Comparison of ENCODE assay signal across 8 cellular contexts in the genomic region with DNA sequence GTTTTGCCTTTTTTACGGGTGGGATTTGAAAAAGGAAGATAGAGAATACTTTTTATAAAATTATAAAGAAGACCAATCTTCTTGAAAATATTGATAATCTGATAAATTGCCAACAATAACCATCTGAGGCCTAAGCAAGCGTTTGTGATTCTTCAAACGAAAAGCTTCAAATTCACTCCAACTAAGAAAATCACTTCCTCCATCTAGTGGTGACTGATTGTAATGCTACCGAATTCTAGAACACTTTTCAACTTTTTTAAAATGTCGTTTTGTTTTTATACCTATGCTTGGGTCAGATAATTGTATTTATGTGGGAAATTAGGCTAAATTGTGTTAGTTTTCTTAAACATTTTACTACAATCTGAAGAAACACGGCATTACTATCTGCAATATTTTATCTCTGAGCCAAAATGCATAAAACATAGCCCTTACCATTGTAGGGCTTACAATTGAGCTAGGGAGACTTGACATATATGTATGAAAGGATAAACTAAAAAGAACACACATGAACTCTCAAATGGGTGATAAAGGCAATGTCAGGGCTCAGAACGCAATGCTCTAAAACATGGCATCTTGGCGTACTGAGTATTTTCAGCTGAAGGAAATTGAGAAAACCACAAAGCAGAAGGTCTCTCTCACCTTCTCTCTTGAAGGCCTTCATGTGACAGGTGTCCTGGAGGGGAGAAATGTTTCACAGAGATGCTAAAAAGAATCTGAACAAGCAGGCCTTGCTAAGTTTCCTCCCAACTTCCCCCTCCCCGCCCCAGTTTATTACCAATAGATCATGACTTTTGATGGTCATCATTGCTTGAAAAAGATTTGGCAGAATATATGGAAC.
DNase-seq lines count a peak whose midpoint lies in the region; ATAC-seq and TF ChIP-seq lines count a peak whose summit lies in the region.

No MANE protein-coding gene starts in this region.

- in situ Hi-C loops in ACHN (cut with HindIII; ENCODE audit: low pct_ligation_motif_present, low pct_unique_long_range_greater_than_20kb, low sequenced_read_pairs): no loop called here
- in situ Hi-C loops in astrocyte of the spinal cord (cut with HindIII; ENCODE audit: low sequenced_read_pairs): no loop called here

- peak; percentile 70 for TF ChIP-seq CTCF in GM12864 (IDR thresholded peaks at IDR 0.05; ENCODE audit: low read depth, low read length, missing control alignments)
- peak; percentile 76 for TF ChIP-seq CTCF in astrocyte of the spinal cord (IDR thresholded peaks at IDR 0.05; ENCODE audit: low read depth, low read length)

- intact Hi-C loops in posterior cingulate gyrus (cut with DNase I): loop anchor here (5.0 kb wide), 2 partner anchors 145 to 1770 kb away; no protein-coding TSS in a partner anchor

- peak; percentile 65 for ATAC-seq in HG02938 (IDR thresholded peaks at IDR 0.05; ENCODE audit: unreplicated experiment)

- H3K4me3 ChIP-seq in GM12864 (ENCODE audit: low read depth, low read length): no peak overlapping the region
- no peak overlapping the region for H3K4me3 ChIP-seq in astrocyte of the spinal cord (ENCODE audit: low read depth, low read length)

- DNase-seq in ACHN (peak; percentile 52), GM12864 (ENCODE audit: low read depth) (peak; percentile 26), NCI-H2227 (lab: John Stamatoyannopoulos, UW; ENCODE audit: unreplicated experiment) (peak; percentile 70), astrocyte of the spinal cord (ENCODE audit: low read depth, low spot score) (peak; percentile 60), left kidney (ENCODE audit: low read depth, low spot score) (peak; percentile 57), posterior cingulate gyrus (no peak)
- no peak for DNase-seq in activated T-cell treated with anti-CD3 and anti-CD28 coated beads, Interleukin-2, amount 50 U/mL, for 1 hour

Comparison
In these comparisons a context has a peak if more than half of its experiments do, and no peak if none do; other contexts are left out.
1. DNase-seq: peak in ACHN (single experiment), GM12864 (single experiment), NCI-H2227 (single experiment), astrocyte of the spinal cord (single experiment) and left kidney (single experiment); none in posterior cingulate gyrus (0 of 10) and activated T-cell treated with anti-CD3 and anti-CD28 coated beads, Interleukin-2, amount 50 U/mL, for 1 hour (single experiment).